Comparison of ENCODE assay signal across 29 cellular contexts in genomic region chr7:112298543-112299100, GRCh38.
"Had no signal": no experiment of that assay in that cellular context is flagged by ENCODE, and none has a peak within 500 bp of the region (broad histone marks: within the 10 kb centered on the region; RNA-seq: fewer than 3 reads in every experiment).

No MANE protein-coding gene starts in this region.

- H3K9me3 Mint-ChIP-seq: naive thymus-derived CD8-positive, alpha-beta T cell; nephron; neural crest cell; stimulated activated naive B cell treated with anti-CD40 and anti-IgM and Interleukin-4, amounts not matched to agents 10 μg/mL and 1 μg/mL and 100 μg/mL, for 72 hours; stimulated activated naive CD8-positive, alpha-beta T cell treated with anti-CD3 and anti-CD28 coated beads, Interleukin-15, Interleukin-2, amounts not matched to agents 100 ng/mL and 50 ng/mL, for 24 hours had no signal

- H2AFZ ChIP-seq: hepatocyte, parathyroid adenoma had no signal

- DNase-seq: heart right ventricle; kidney; left colon; left lung; lower lobe of right lung; mammary epithelial cell; midbrain; mucosa of descending colon; naive thymus-derived CD8-positive, alpha-beta T cell; occipital lobe; right lobe of liver; stimulated activated CD4-positive, alpha-beta T cell treated with anti-CD3 and anti-CD28 coated beads, Interleukin-12 subunit alpha, Interleukin-12 subunit beta, amount 100 ng/mL, for 4 hours; stimulated activated CD4-positive, alpha-beta T cell treated with anti-CD3 and anti-CD28 coated beads, Interleukin-15, amount 100 ng/mL, for 24 hours; stimulated activated CD4-positive, alpha-beta T cell treated with anti-CD3 and anti-CD28 coated beads, Interleukin-2, amount 100 ng/mL, for 24 hours; stimulated activated CD4-positive, alpha-beta T cell treated with anti-CD3 and anti-CD28 coated beads, Interleukin-4, amount 100 ng/mL, for 1 hour; stimulated activated naive B cell treated with anti-CD40 and anti-IgM and Interleukin-4, amounts not matched to agents 10 μg/mL and 1 μg/mL and 100 μg/mL, for 72 hours; tibial artery; trophoblast cell; upper lobe of right lung had no signal

- H3K4me1 ChIP-seq: left lung, lower lobe of right lung, parathyroid adenoma, right atrium auricular region, right lobe of liver, suprapubic skin, upper lobe of right lung had no signal

- H3K9me3 ChIP-seq: heart right ventricle, left lung, lower lobe of right lung, mucosa of descending colon, neutrophil, right atrium auricular region, right lobe of liver, suprapubic skin, thoracic aorta, tibial artery, upper lobe of right lung had no signal

- H3K27ac Mint-ChIP-seq: nephron; stimulated activated naive B cell treated with anti-CD40 and anti-IgM and Interleukin-4, amounts not matched to agents 10 μg/mL and 1 μg/mL and 100 μg/mL, for 72 hours; stimulated activated naive CD8-positive, alpha-beta T cell treated with anti-CD3 and anti-CD28 coated beads, Interleukin-15, Interleukin-2, amounts not matched to agents 100 ng/mL and 50 ng/mL, for 24 hours had no signal

- H3K4me1 Mint-ChIP-seq: nephron, neural crest cell had no signal

- H3K4me2 ChIP-seq: hepatocyte had no signal

- H3K79me2 ChIP-seq: hepatocyte, parathyroid adenoma had no signal

- H3K4me3 ChIP-seq: heart right ventricle, hepatocyte, left lung, lower lobe of right lung, mucosa of descending colon, right atrium auricular region, right lobe of liver, skin epidermis, suprapubic skin, thoracic aorta, tibial artery, upper lobe of right lung had no signal

- H3K4me3 Mint-ChIP-seq: naive thymus-derived CD8-positive, alpha-beta T cell; nephron; neural crest cell; stimulated activated naive B cell treated with anti-CD40 and anti-IgM and Interleukin-4, amounts not matched to agents 10 μg/mL and 1 μg/mL and 100 μg/mL, for 72 hours; stimulated activated naive CD8-positive, alpha-beta T cell treated with anti-CD3 and anti-CD28 coated beads, Interleukin-15, Interleukin-2, amounts not matched to agents 100 ng/mL and 50 ng/mL, for 24 hours had no signal

- ATAC-seq: heart right ventricle; left colon; left lung; lower lobe of right lung; mucosa of descending colon; naive thymus-derived CD8-positive, alpha-beta T cell; right lobe of liver; stimulated activated naive B cell treated with anti-CD40 and anti-IgM and Interleukin-4, amounts not matched to agents 10 μg/mL and 1 μg/mL and 100 μg/mL, for 72 hours; upper lobe of right lung had no signal

- H3K27ac ChIP-seq: heart right ventricle, hepatocyte, left lung, lower lobe of right lung, neutrophil, parathyroid adenoma, right atrium auricular region, right lobe of liver, skin epidermis, suprapubic skin, thoracic aorta, tibial artery, upper lobe of right lung had no signal

- H3K36me3 ChIP-seq: left lung, neutrophil, right atrium auricular region, right lobe of liver, thoracic aorta, upper lobe of right lung had no signal

- H3K27me3 Mint-ChIP-seq: naive thymus-derived CD8-positive, alpha-beta T cell; stimulated activated naive B cell treated with anti-CD40 and anti-IgM and Interleukin-4, amounts not matched to agents 10 μg/mL and 1 μg/mL and 100 μg/mL, for 72 hours; stimulated activated naive CD8-positive, alpha-beta T cell treated with anti-CD3 and anti-CD28 coated beads, Interleukin-15, Interleukin-2, amounts not matched to agents 100 ng/mL and 50 ng/mL, for 24 hours had no signal

- H3K27me3 ChIP-seq: heart right ventricle, hepatocyte, left lung, neutrophil, right atrium auricular region, right lobe of liver, suprapubic skin, tibial artery, upper lobe of right lung had no signal

- H3K9ac ChIP-seq: parathyroid adenoma had no signal
